9 cellular contexts compared by ENCODE assay signal in genomic region chr3:66386011-66386924, GRCh38.
DNase-seq lines count a peak whose midpoint lies in the region; ATAC-seq, FAIRE-seq and TF ChIP-seq lines count a peak whose summit lies in the region.
"Had no signal": no experiment of that assay in that cellular context is flagged by ENCODE, and none has a peak within 500 bp of the region (broad histone marks: within the 10 kb centered on the region; RNA-seq: fewer than 3 reads in every experiment).

No MANE protein-coding gene starts in this region.

- peak overlapping the region; percentile 69 for H3K27ac Mint-ChIP-seq in central memory CD8-positive, alpha-beta T cell (ENCODE audit: low read depth)

- H3K27me3 Mint-ChIP-seq in central memory CD8-positive, alpha-beta T cell = no peaks in the 10 kb centered on the region

- H3K36me3 Mint-ChIP-seq in central memory CD8-positive, alpha-beta T cell (ENCODE audit: insufficient read depth) = peaks cover 41% of the 10 kb centered on the region

- TF ChIP-seq POLR2A in GM12892 (IDR thresholded peaks at IDR 0.05; ENCODE audit: low read depth, low read length) = no peak

- peak; percentile 91 for FAIRE-seq in GM12892 (lab: Jason Lieb, UNC)
- FAIRE-seq: astrocyte had no signal

- no peaks in the 10 kb centered on the region for H3K9me3 Mint-ChIP-seq in central memory CD8-positive, alpha-beta T cell

- ATAC-seq in GM19468 (IDR thresholded peaks at IDR 0.05; ENCODE audit: extremely low read depth, unreplicated experiment) (peak; percentile 84), HG03097 (IDR thresholded peaks at IDR 0.05; ENCODE audit: low FRiP score, unreplicated experiment) (peak; percentile 96)
- no peak for ATAC-seq in central memory CD8-positive, alpha-beta T cell (replicated peaks; ENCODE audit: extremely low read depth, poor library complexity, severe bottlenecking)

- no peak overlapping the region for H3K4me3 Mint-ChIP-seq in central memory CD8-positive, alpha-beta T cell

- H3K4me1 Mint-ChIP-seq in central memory CD8-positive, alpha-beta T cell = peaks cover 35% of the 10 kb centered on the region

- DNase-seq in GM12892 (ENCODE audit: insufficient read length) = peak; percentile 52
- DNase-seq in central memory CD8-positive, alpha-beta T cell (ENCODE audit: low spot score in 2 of 2) = no peak
- DNase-seq in kidney tubule cell (ENCODE audit: low spot score) = no peak
- DNase-seq in stimulated activated CD4-positive, alpha-beta T cell treated with anti-CD3 and anti-CD28 coated beads, Interleukin-4, amount 100 ng/mL, for 1 hour = no peak
- no peak for DNase-seq in medulla oblongata (ENCODE audit: extremely low spot score)
- DNase-seq in activated T-cell treated with anti-CD3 and anti-CD28 coated beads for 4 hours = no peak
